In the genomic region with DNA sequence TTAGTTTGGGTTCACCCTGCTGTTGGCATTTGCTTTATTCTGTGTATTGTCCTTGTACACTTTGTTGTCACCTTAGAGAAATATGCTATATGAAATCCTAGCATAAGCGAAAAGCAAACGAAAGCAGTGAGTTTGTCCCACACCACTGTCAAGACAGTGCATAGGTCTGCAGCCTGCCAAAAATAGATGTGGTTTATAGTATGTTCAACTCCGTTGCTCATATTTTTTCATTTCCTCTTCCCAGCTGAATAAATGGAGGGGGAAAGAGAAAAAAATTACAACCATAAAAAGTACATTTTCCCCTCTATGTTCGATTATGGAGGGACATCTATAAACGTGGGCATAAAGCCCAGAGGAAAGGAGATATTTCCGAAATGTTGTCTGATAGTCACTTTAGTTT, we compare ENCODE assay signal across 15 cellular contexts. TPM values are rescaled to one million over a fixed set of nuclear protein-coding genes. Genes with fewer than 3 reads are reported as not detected.
DNase-seq lines count a peak whose midpoint lies in the region; ATAC-seq and TF ChIP-seq lines count a peak whose summit lies in the region.
"Had no signal": no experiment of that assay in that cellular context is flagged by ENCODE, and none has a peak within 500 bp of the region (broad histone marks: within the 10 kb centered on the region; RNA-seq: fewer than 3 reads in every experiment).

No MANE protein-coding gene starts in this region.

- no peaks in the 10 kb centered on the region for H3K36me3 ChIP-seq in neural progenitor cell
- H3K36me3 ChIP-seq in left ventricle myocardium inferior, result no peaks in the 10 kb centered on the region
- no peaks in the 10 kb centered on the region for H3K36me3 ChIP-seq in upper lobe of left lung

- intact Hi-C loops in head of caudate nucleus (cut with DNase I), result no loop called here
- intact Hi-C loops in left ventricle myocardium inferior (cut with micrococcal nuclease), result no loop called here

- H3K9me3 Mint-ChIP-seq in neural progenitor cell, result peaks cover 11% of the 10 kb centered on the region

- no peak overlapping the region for H2AFZ ChIP-seq in neural progenitor cell (replicated peaks)

- H3K79me2 ChIP-seq in neural progenitor cell (ENCODE audit: low read depth), result no peaks in the 10 kb centered on the region

- no peak overlapping the region for H3K4me3 Mint-ChIP-seq in neural progenitor cell
- H3K4me3 Mint-ChIP-seq: natural killer cell treated with Interleukin-12 subunit alpha and Interleukin-12 subunit beta and Interleukin-15 and Interleukin-18, amount 100 ng/mL, for 72 hours had no signal

- no peaks in the 10 kb centered on the region for H3K27me3 ChIP-seq in neural progenitor cell
- no peaks in the 10 kb centered on the region for H3K27me3 ChIP-seq in left ventricle myocardium inferior (ENCODE audit: low read depth)
- no peaks in the 10 kb centered on the region for H3K27me3 ChIP-seq in upper lobe of left lung

- H4K20me1 ChIP-seq in neural progenitor cell (ENCODE audit: low read depth), result no peaks in the 10 kb centered on the region

- peak overlapping the region; percentile 9 for H3K27ac Mint-ChIP-seq in neural progenitor cell
- H3K27ac Mint-ChIP-seq: natural killer cell treated with Interleukin-12 subunit alpha and Interleukin-12 subunit beta and Interleukin-15 and Interleukin-18, amount 100 ng/mL, for 72 hours had no signal

- H3K27me3 Mint-ChIP-seq in neural progenitor cell (ENCODE audit: insufficient read depth, low read depth), result peaks cover 2% of the 10 kb centered on the region
- H3K27me3 Mint-ChIP-seq: natural killer cell treated with Interleukin-12 subunit alpha and Interleukin-12 subunit beta and Interleukin-15 and Interleukin-18, amount 100 ng/mL, for 72 hours had no signal

- TF ChIP-seq EP300 in upper lobe of left lung (IDR thresholded peaks at IDR 0.05), result no peak

- H3K27ac ChIP-seq in neural progenitor cell, result no peak overlapping the region
- no peak overlapping the region for H3K27ac ChIP-seq in left ventricle myocardium inferior (replicated peaks)
- H3K27ac ChIP-seq in upper lobe of left lung, result no peak overlapping the region

- H3K4me1 ChIP-seq in neural progenitor cell (peaks cover 13% of the 10 kb centered on the region), left ventricle myocardium inferior (no peaks in the 10 kb centered on the region), upper lobe of left lung (no peaks in the 10 kb centered on the region)

- no peak for TF ChIP-seq POLR2A in upper lobe of left lung (IDR thresholded peaks at IDR 0.05)

- DNase-seq in Kasumi-1 (lab: John Stamatoyannopoulos, UW) (peak; percentile 34 to 35), neural progenitor cell (ENCODE audit: low spot score) (no peak), head of caudate nucleus (no peak), HPDE6-E6E7 (ENCODE audit: extremely low spot score) (no peak), left ventricle myocardium inferior (no peak), upper lobe of left lung (no peak)
- DNase-seq: aorta, kidney, NCI-H2029 had no signal

- 50 to 53% methylated on average over 6 of the region's 6 CpGs for WGBS in upper lobe of left lung, 2 donors

- peaks cover 9% of the 10 kb centered on the region for H3K4me1 Mint-ChIP-seq in neural progenitor cell

- no peak overlapping the region for H3K9ac ChIP-seq in neural progenitor cell

- no peaks in the 10 kb centered on the region for H3K36me3 Mint-ChIP-seq in neural progenitor cell
- H3K36me3 Mint-ChIP-seq: natural killer cell treated with Interleukin-12 subunit alpha and Interleukin-12 subunit beta and Interleukin-15 and Interleukin-18, amount 100 ng/mL, for 72 hours had no signal

- H3K4me2 ChIP-seq in neural progenitor cell, result peak overlapping the region; percentile 5

- H3F3A ChIP-seq in neural progenitor cell (ENCODE audit: low read depth), result no peaks in the 10 kb centered on the region

- H3K4me3 ChIP-seq in neural progenitor cell, result no peak overlapping the region
- H3K4me3 ChIP-seq in left ventricle myocardium inferior, result no peak overlapping the region
- H3K4me3 ChIP-seq in upper lobe of left lung, result no peak overlapping the region

- TF ChIP-seq CTCF in neural progenitor cell (IDR thresholded peaks at IDR 0.05), result no peak
- no peak for TF ChIP-seq CTCF in left ventricle myocardium inferior (IDR thresholded peaks at IDR 0.05; ENCODE audit: borderline replicate concordance)
- TF ChIP-seq CTCF in upper lobe of left lung (IDR thresholded peaks at IDR 0.05), result no peak

- no peaks in the 10 kb centered on the region for H3K9me3 ChIP-seq in neural progenitor cell (ENCODE audit: low read depth)
- peaks cover 6% of the 10 kb centered on the region for H3K9me3 ChIP-seq in left ventricle myocardium inferior (replicated peaks)
- no peaks in the 10 kb centered on the region for H3K9me3 ChIP-seq in upper lobe of left lung

- ATAC-seq in GM18867 (IDR thresholded peaks at IDR 0.05; ENCODE audit: unreplicated experiment) (peak; percentile 82), HG02852 (IDR thresholded peaks at IDR 0.05; ENCODE audit: unreplicated experiment) (peak; percentile 90), upper lobe of left lung (ENCODE audit: low FRiP score in 2 of 2) (no peak)
- ATAC-seq: natural killer cell treated with Interleukin-12 subunit alpha and Interleukin-12 subunit beta and Interleukin-15 and Interleukin-18, amount 100 ng/mL, for 72 hours had no signal

RNA-seq across cellular contexts. Expression of a gene that starts 25.8 kb away (rescaled TPM):
- total RNA-seq in neural progenitor cell (ENCODE audit: low replicate concordance), result not detected in 2 replicates
- total RNA-seq in left ventricle myocardium inferior, result not detected
- total RNA-seq in upper lobe of left lung, result under 1 TPM in 1 of 6 donors, not detected in 5; 0.14 TPM
- total RNA-seq: aorta; frontal cortex; H7; HT-29; kidney; natural killer cell treated with Interleukin-12 subunit alpha and Interleukin-12 subunit beta and Interleukin-15 and Interleukin-18, amount 100 ng/mL, for 72 hours had no signal

Comparison
In these comparisons a context has a peak if more than half of its experiments do, and no peak if none do; other contexts are left out.
1. ATAC-seq: peak in GM18867 (single experiment) and HG02852 (single experiment); none in upper lobe of left lung (0 of 2).
2. DNase-seq: peak in Kasumi-1 (2 of 2); none in neural progenitor cell (single experiment), head of caudate nucleus (0 of 42), HPDE6-E6E7 (single experiment), left ventricle myocardium inferior (single experiment) and upper lobe of left lung (0 of 2).